ENCODE assay signal across 23 cellular contexts in the genomic region with DNA sequence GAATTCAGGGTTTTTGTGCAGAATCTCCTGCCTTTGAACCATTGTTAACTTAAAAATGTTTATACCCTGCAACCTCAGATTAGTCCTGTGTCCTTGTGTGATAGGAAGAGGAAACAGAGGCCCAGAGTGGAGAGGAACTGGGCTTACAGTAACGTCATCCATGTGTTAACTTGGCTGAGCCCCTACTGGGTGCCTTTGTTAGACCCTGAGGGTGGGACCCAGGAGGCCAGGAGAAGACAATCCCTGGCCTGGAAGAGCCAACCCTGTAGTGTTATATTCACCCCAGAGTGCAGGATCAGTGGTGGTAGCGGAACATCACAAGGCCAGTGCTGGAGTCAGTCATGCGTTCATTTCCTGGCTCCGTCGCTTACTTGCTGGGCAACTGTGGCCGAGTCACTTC. TPM values are rescaled to one million over a fixed set of nuclear protein-coding genes. Genes with fewer than 3 reads are reported as not detected.
A peak's percentile ranks its signal among the peaks of the same experiment; 100 is the strongest.
DNase-seq lines count a peak whose midpoint lies in the region; ATAC-seq, FAIRE-seq and TF ChIP-seq lines count a peak whose summit lies in the region.
"Had no signal": no experiment of that assay in that cellular context is flagged by ENCODE, and none has a peak within 500 bp of the region (broad histone marks: within the 10 kb centered on the region; RNA-seq: fewer than 3 reads in every experiment).

No MANE protein-coding gene starts in this region.

- H3K9me3 Mint-ChIP-seq in endothelial cell (ENCODE audit: unreplicated experiment): no peaks in the 10 kb centered on the region
- no peaks in the 10 kb centered on the region for H3K9me3 Mint-ChIP-seq in nephron
- H3K9me3 Mint-ChIP-seq: CD4-positive, alpha-beta memory T cell had no signal

- H3K27me3 ChIP-seq in BLaER1 treated with 17β-estradiol and CSF1 and Interleukin-3, amounts not matched to agents 10 nM and 100 nM: peaks cover 0 to 37% (median 0%) of the 10 kb centered on the region in 11 experiments; a peak in 7 of 22 replicates

- DNase-seq in RCC 7860 (ENCODE audit: low spot score) (peak; percentile 39), endothelial cell (ENCODE audit: low spot score) (no peak), hypothalamus (lab: John Stamatoyannopoulos, UW) (no peak), DMS153 (lab: John Stamatoyannopoulos, UW) (no peak), AG08396 (ENCODE audit: low spot score) (no peak)
- DNase-seq: 8988T; CD4-positive, alpha-beta memory T cell; DMS53; EL; NCI-H1105; NCI-H1694; NCI-H2081 treated with DMSO at 0.1 percent for 48 hours; NCI-H446 treated with DMSO at 0.1 percent for 48 hours; NCI-H69; RPMI8226; SHP77 treated with DMSO at 0.1 percent for 48 hours had no signal

- no peak for ATAC-seq in HG02852 (IDR thresholded peaks at IDR 0.05; ENCODE audit: unreplicated experiment)

- H3K27me3 Mint-ChIP-seq in endothelial cell (ENCODE audit: unreplicated experiment): peaks cover 7% of the 10 kb centered on the region
- H3K27me3 Mint-ChIP-seq in nephron (ENCODE audit: low read depth): no peaks in the 10 kb centered on the region
- H3K27me3 Mint-ChIP-seq: B cell; CD4-positive, alpha-beta memory T cell had no signal

- H3K27ac ChIP-seq in BLaER1 treated with 17β-estradiol and CSF1 and Interleukin-3, amounts not matched to agents 10 nM and 100 nM: peak overlapping the region in 3 of 11 experiments; percentile 13 to 27 (median 27); a peak in 2 of 22 replicates

- H4K20me1 ChIP-seq in BLaER1 treated with 17β-estradiol and CSF1 and Interleukin-3, amounts not matched to agents 10 nM and 100 nM: peaks cover 0 to 49% (median 4%) of the 10 kb centered on the region in 11 experiments; a peak in 10 of 22 replicates

- H3K4me3 Mint-ChIP-seq in endothelial cell (ENCODE audit: unreplicated experiment) (no peak overlapping the region), nephron (no peak overlapping the region)
- H3K4me3 Mint-ChIP-seq: B cell; CD4-positive, alpha-beta memory T cell had no signal

- no peak for FAIRE-seq in RCC 7860 (lab: Jason Lieb, UNC)
- FAIRE-seq: GM12891, H1 had no signal

- peak overlapping the region; percentile 92 for H3K27ac Mint-ChIP-seq in endothelial cell (ENCODE audit: unreplicated experiment)
- peak overlapping the region in 2 of 3 experiments; percentile 73 to 78 for H3K27ac Mint-ChIP-seq in nephron
- H3K27ac Mint-ChIP-seq: B cell; CD4-positive, alpha-beta memory T cell had no signal

- TF ChIP-seq CTCF in endothelial cell (IDR thresholded peaks at IDR 0.05; ENCODE audit: unreplicated experiment) (no peak), nephron (IDR thresholded peaks at IDR 0.05; ENCODE audit: unreplicated experiment in 3 of 3) (no peak)

- peaks cover 13 to 35% (median 30%) of the 10 kb centered on the region in 10 experiments for H3K4me1 ChIP-seq in BLaER1 treated with 17β-estradiol and CSF1 and Interleukin-3, amounts not matched to agents 10 nM and 100 nM

- H3K4me2 ChIP-seq in BLaER1 treated with 17β-estradiol and CSF1 and Interleukin-3, amounts not matched to agents 10 nM and 100 nM: peak overlapping the region; percentile 32 to 70 (median 66)
- H3K4me2 ChIP-seq: SK-N-SH had no signal

- H3K4me3 ChIP-seq in BLaER1 treated with 17β-estradiol and CSF1 and Interleukin-3, amounts not matched to agents 10 nM and 100 nM: no peak overlapping the region

- 0 out of 22 replicates have a peak overlapping the region, but pooled peaks of 1 of the 11 experiments have one; percentile 18 for H3K9ac ChIP-seq in BLaER1 treated with 17β-estradiol and CSF1 and Interleukin-3, amounts not matched to agents 10 nM and 100 nM
- H3K9ac ChIP-seq: SK-N-SH had no signal

- H3K4me1 Mint-ChIP-seq in endothelial cell (ENCODE audit: unreplicated experiment) (peaks cover 27% of the 10 kb centered on the region), nephron (peaks cover 18% of the 10 kb centered on the region)
- H3K4me1 Mint-ChIP-seq: CD4-positive, alpha-beta memory T cell had no signal

- H3K9me3 ChIP-seq in BLaER1 treated with 17β-estradiol and CSF1 and Interleukin-3, amounts not matched to agents 10 nM and 100 nM (replicated peaks in 1 of 11): no peaks in the 10 kb centered on the region
- H3K9me3 ChIP-seq: SK-N-SH had no signal

- no peaks in the 10 kb centered on the region for H3K36me3 ChIP-seq in BLaER1 treated with 17β-estradiol and CSF1 and Interleukin-3, amounts not matched to agents 10 nM and 100 nM

- peaks cover 4% of the 10 kb centered on the region for H3K36me3 Mint-ChIP-seq in endothelial cell (ENCODE audit: low read depth, unreplicated experiment)
- no peaks in the 10 kb centered on the region for H3K36me3 Mint-ChIP-seq in nephron (ENCODE audit: low read depth)
- H3K36me3 Mint-ChIP-seq: CD4-positive, alpha-beta memory T cell had no signal

RNA-seq across cellular contexts. Expression of a gene that starts 10.6 kb away (rescaled TPM):
- 1.7 TPM for total RNA-seq in endothelial cell (ENCODE audit: unreplicated experiment)
- total RNA-seq: B cell; CD4-positive, alpha-beta memory T cell had no signal

RNA-seq across cellular contexts. Expression of a gene that starts 15.7 kb away (rescaled TPM):
- 9.6 TPM for total RNA-seq in endothelial cell (ENCODE audit: unreplicated experiment)
- total RNA-seq: B cell; CD4-positive, alpha-beta memory T cell; H1 had no signal

RNA-seq across cellular contexts. Expression of a gene that starts 40.6 kb away (rescaled TPM):
- total RNA-seq in endothelial cell (ENCODE audit: unreplicated experiment): 2.1 TPM
- total RNA-seq: CD4-positive, alpha-beta memory T cell had no signal

RNA-seq across cellular contexts. Expression of a gene that starts 40.7 kb away (rescaled TPM):
- total RNA-seq in endothelial cell (ENCODE audit: unreplicated experiment): 0.46 TPM
- total RNA-seq: CD4-positive, alpha-beta memory T cell; H1 had no signal
